ENCODE assay signal across 22 cellular contexts in the genomic region with DNA sequence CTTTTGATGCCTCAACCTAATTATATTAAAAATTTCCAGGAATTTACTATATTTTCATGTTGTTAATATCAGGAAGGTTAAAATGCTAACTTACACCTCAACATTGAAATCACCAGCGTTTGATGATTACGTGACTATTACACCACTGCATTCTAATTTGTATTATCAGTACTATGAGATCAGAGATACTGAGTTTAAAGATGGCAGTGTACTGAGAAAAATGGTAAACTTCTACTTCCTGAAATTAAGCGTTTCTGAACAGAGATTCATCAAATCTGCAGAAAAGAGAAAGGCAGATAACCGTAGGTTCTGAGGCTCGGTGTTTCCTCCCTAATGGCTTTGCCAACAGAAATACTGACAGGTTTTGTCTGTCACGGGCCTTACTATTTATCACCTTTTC.
DNase-seq lines count a peak whose midpoint lies in the region; ATAC-seq and TF ChIP-seq lines count a peak whose summit lies in the region.
"Had no signal": no experiment of that assay in that cellular context is flagged by ENCODE, and none has a peak within 500 bp of the region (broad histone marks: within the 10 kb centered on the region; RNA-seq: fewer than 3 reads in every experiment).

No MANE protein-coding gene starts in this region.

- H2BK12ac ChIP-seq in mesenchymal stem cell (ENCODE audit: low read length in 2 of 2) = no peak overlapping the region

- 86% methylated on average over 3 of the region's 6 CpGs for WGBS in mesenchymal stem cell

- no peak overlapping the region for H3K27ac ChIP-seq in PC-9
- H3K27ac ChIP-seq in mesenchymal stem cell (ENCODE audit: low read length, poor library complexity, severe bottlenecking) = no peak overlapping the region

- H4K20me1 ChIP-seq in PC-9 (ENCODE audit: insufficient read depth) = no peaks in the 10 kb centered on the region

- H3K4me3 Mint-ChIP-seq in activated CD4-positive, alpha-beta T cell treated with anti-CD3 and anti-CD28 coated beads for 36 hours = no peak overlapping the region
- peak overlapping the region; percentile 43 for H3K4me3 Mint-ChIP-seq in activated T-helper 2 cell treated with anti-CD3 and anti-CD28 coated beads, Interferon-gamma antibody, Interleukin-2, Interleukin-4, amounts not matched to agents 10 μg/mL and 5 μg/mL and 100 μg/mL, durations not matched to agents 14 hours and 24 hours and 36 hours (ENCODE audit: low read depth)
- H3K4me3 Mint-ChIP-seq in natural killer cell treated with Interleukin-12 subunit alpha and Interleukin-12 subunit beta and Interleukin-15 and Interleukin-18, amount 100 ng/mL, for 72 hours = no peak overlapping the region
- H3K4me3 Mint-ChIP-seq: stimulated activated memory B cell treated with anti-CD40 and anti-IgM and Interleukin-4, amounts not matched to agents 10 μg/mL and 1 μg/mL and 100 μg/mL, for 72 hours had no signal

- no peaks in the 10 kb centered on the region for H3K79me2 ChIP-seq in PC-9 (ENCODE audit: low read depth)

- no peaks in the 10 kb centered on the region for H3K27me3 ChIP-seq in PC-9 (ENCODE audit: insufficient read depth, low read depth)
- H3K27me3 ChIP-seq in mesenchymal stem cell (ENCODE audit: control insufficient read depth in 1 of 2, insufficient read depth in 1 of 2, low read length in 2 of 2) = no peaks in the 10 kb centered on the region
- H3K27me3 ChIP-seq: sigmoid colon, transverse colon had no signal

- no peak overlapping the region for H2AK5ac ChIP-seq in mesenchymal stem cell (ENCODE audit: low read length, severe bottlenecking)

- no peak overlapping the region for H2BK120ac ChIP-seq in mesenchymal stem cell (ENCODE audit: low read depth, low read length)

- H3K27me3 Mint-ChIP-seq in activated CD4-positive, alpha-beta T cell treated with anti-CD3 and anti-CD28 coated beads for 36 hours = no peaks in the 10 kb centered on the region
- no peaks in the 10 kb centered on the region for H3K27me3 Mint-ChIP-seq in activated T-helper 2 cell treated with anti-CD3 and anti-CD28 coated beads, Interferon-gamma antibody, Interleukin-2, Interleukin-4, amounts not matched to agents 10 μg/mL and 5 μg/mL and 100 μg/mL, durations not matched to agents 14 hours and 24 hours and 36 hours (ENCODE audit: low read depth)
- H3K27me3 Mint-ChIP-seq in natural killer cell treated with Interleukin-12 subunit alpha and Interleukin-12 subunit beta and Interleukin-15 and Interleukin-18, amount 100 ng/mL, for 72 hours = no peaks in the 10 kb centered on the region
- H3K27me3 Mint-ChIP-seq: stimulated activated memory B cell treated with anti-CD40 and anti-IgM and Interleukin-4, amounts not matched to agents 10 μg/mL and 1 μg/mL and 100 μg/mL, for 72 hours had no signal

- no peak overlapping the region for H3K18ac ChIP-seq in mesenchymal stem cell (ENCODE audit: low read depth in 1 of 2, low read length in 2 of 2)

- H3K4me2 ChIP-seq in PC-9 (no peak overlapping the region), mesenchymal stem cell (ENCODE audit: low read length, poor library complexity, severe bottlenecking) (no peak overlapping the region)

- H3K36me3 ChIP-seq in PC-9 (ENCODE audit: low read depth) (no peaks in the 10 kb centered on the region), mesenchymal stem cell (ENCODE audit: control insufficient read depth in 1 of 2, insufficient read depth in 2 of 2, low read depth in 1 of 2, low read length in 2 of 2) (peaks cover 18 to 30% of the 10 kb centered on the region in 2 experiments)
- H3K36me3 ChIP-seq: transverse colon had no signal

- BruUV-seq in PC-9 (replicated peaks; lab: Mats Ljungman, UMichigan) = no TSS peak

- CTCF ChIA-PET in activated CD4-positive, alpha-beta T cell treated with anti-CD3 and anti-CD28 coated beads for 36 hours (lab: Charles Lee) = no interaction called here
- CTCF ChIA-PET in PC-9 (lab: Charles Lee) = no interaction called here

- H3K79me1 ChIP-seq in mesenchymal stem cell (replicated peaks; ENCODE audit: low read length, poor library complexity, severe bottlenecking) = peaks cover 12% of the 10 kb centered on the region

- intact Hi-C loops in activated CD4-positive, alpha-beta T cell treated with anti-CD3 and anti-CD28 coated beads for 36 hours (cut with DNase I, micrococcal nuclease) = loop anchor here (5.0 to 10.0 kb wide), 2 partner anchors 57 to 1265 kb away; partner anchors contain the start of gene POLG (in 1 of the 2)
- intact Hi-C loops in activated T-helper 2 cell treated with anti-CD3 and anti-CD28 coated beads, Interferon-gamma antibody, Interleukin-2, Interleukin-4, amounts not matched to agents 10 μg/mL and 5 μg/mL and 100 μg/mL, durations not matched to agents 14 hours and 24 hours and 36 hours (cut with micrococcal nuclease) = no loop called here
- intact Hi-C loops in PC-9 (cut with micrococcal nuclease; ENCODE audit: unreplicated experiment) = no loop called here

- no peak overlapping the region for H4K8ac ChIP-seq in mesenchymal stem cell (ENCODE audit: low read length)

- H3K14ac ChIP-seq in mesenchymal stem cell (ENCODE audit: low read length in 2 of 2) = no peak overlapping the region

- H3K9me3 Mint-ChIP-seq in activated CD4-positive, alpha-beta T cell treated with anti-CD3 and anti-CD28 coated beads for 36 hours (ENCODE audit: low read depth) = no peaks in the 10 kb centered on the region
- H3K9me3 Mint-ChIP-seq in activated T-helper 2 cell treated with anti-CD3 and anti-CD28 coated beads, Interferon-gamma antibody, Interleukin-2, Interleukin-4, amounts not matched to agents 10 μg/mL and 5 μg/mL and 100 μg/mL, durations not matched to agents 14 hours and 24 hours and 36 hours = no peaks in the 10 kb centered on the region
- no peaks in the 10 kb centered on the region for H3K9me3 Mint-ChIP-seq in natural killer cell treated with Interleukin-12 subunit alpha and Interleukin-12 subunit beta and Interleukin-15 and Interleukin-18, amount 100 ng/mL, for 72 hours
- H3K9me3 Mint-ChIP-seq: stimulated activated memory B cell treated with anti-CD40 and anti-IgM and Interleukin-4, amounts not matched to agents 10 μg/mL and 1 μg/mL and 100 μg/mL, for 72 hours had no signal

- H3F3A ChIP-seq in PC-9 (ENCODE audit: insufficient read depth, low read depth) = no peaks in the 10 kb centered on the region

- no peak for ATAC-seq in activated CD4-positive, alpha-beta T cell treated with anti-CD3 and anti-CD28 coated beads for 36 hours
- ATAC-seq in natural killer cell treated with Interleukin-12 subunit alpha and Interleukin-12 subunit beta and Interleukin-15 and Interleukin-18, amount 100 ng/mL, for 72 hours = no peak
- ATAC-seq: stimulated activated memory B cell treated with anti-CD40 and anti-IgM and Interleukin-4, amounts not matched to agents 10 μg/mL and 1 μg/mL and 100 μg/mL, for 72 hours had no signal

- H3K4me1 ChIP-seq in PC-9 (replicated peaks; ENCODE audit: insufficient read depth) = no peaks in the 10 kb centered on the region
- H3K4me1 ChIP-seq in mesenchymal stem cell (ENCODE audit: control insufficient read depth, insufficient read depth, low read depth, low read length) = no peaks in the 10 kb centered on the region

- no peak overlapping the region for H3K23ac ChIP-seq in mesenchymal stem cell (ENCODE audit: low read length in 2 of 2)

- no peak overlapping the region for H3K9ac ChIP-seq in mesenchymal stem cell (ENCODE audit: low read length)

- POLR2A ChIA-PET in activated CD4-positive, alpha-beta T cell treated with anti-CD3 and anti-CD28 coated beads for 36 hours (lab: Charles Lee) = no interaction called here
- POLR2A ChIA-PET in PC-9 (lab: Charles Lee; ENCODE audit: unreplicated experiment) = no interaction called here

- H3K9me3 ChIP-seq in PC-9 (ENCODE audit: insufficient read depth, low read depth) = no peaks in the 10 kb centered on the region
- no peaks in the 10 kb centered on the region for H3K9me3 ChIP-seq in mesenchymal stem cell (ENCODE audit: control insufficient read depth, low read length)
- H3K9me3 ChIP-seq: sigmoid colon, transverse colon had no signal

- TF ChIP-seq CTCF in PC-9 (conservative IDR thresholded peaks at IDR 0.05) = no peak

- peaks cover 67% of the 10 kb centered on the region for H3K4me1 Mint-ChIP-seq in activated CD4-positive, alpha-beta T cell treated with anti-CD3 and anti-CD28 coated beads for 36 hours
- H3K4me1 Mint-ChIP-seq in activated T-helper 2 cell treated with anti-CD3 and anti-CD28 coated beads, Interferon-gamma antibody, Interleukin-2, Interleukin-4, amounts not matched to agents 10 μg/mL and 5 μg/mL and 100 μg/mL, durations not matched to agents 14 hours and 24 hours and 36 hours (ENCODE audit: low read depth) = peaks cover 78% of the 10 kb centered on the region
- H3K4me1 Mint-ChIP-seq in natural killer cell treated with Interleukin-12 subunit alpha and Interleukin-12 subunit beta and Interleukin-15 and Interleukin-18, amount 100 ng/mL, for 72 hours (ENCODE audit: low read depth in 2 of 2) = peaks cover 36 to 55% of the 10 kb centered on the region in 2 donors

- no peak overlapping the region for H2AFZ ChIP-seq in PC-9
- H2AFZ ChIP-seq in mesenchymal stem cell (ENCODE audit: low read depth, low read length) = no peak overlapping the region

- no peak for DNase-seq in activated CD4-positive, alpha-beta T cell treated with anti-CD3 and anti-CD28 coated beads for 36 hours
- no peak for DNase-seq in activated CD4-positive, alpha-beta T cell treated with anti-CD3 and anti-CD28 coated beads for 4 hours
- DNase-seq in OCI-M1 (lab: John Stamatoyannopoulos, UW) (peak; percentile 49), PC-9 (no peak), AG08395 (ENCODE audit: low spot score) (no peak), mesenchymal stem cell (no peak)
- no peak for DNase-seq in activated T-helper 2 cell treated with anti-CD3 and anti-CD28 coated beads, Interferon-gamma antibody, Interleukin-2, Interleukin-4, amounts not matched to agents 10 μg/mL and 5 μg/mL and 100 μg/mL, durations not matched to agents 14 hours and 24 hours and 36 hours (ENCODE audit: low spot score)
- DNase-seq in natural killer cell treated with Interleukin-12 subunit alpha and Interleukin-12 subunit beta and Interleukin-15 and Interleukin-18, amount 100 ng/mL, for 72 hours (ENCODE audit: low spot score) = no peak
- DNase-seq: 8988T, amniotic stem cell, dermis blood vessel endothelial cell, DMS153, foreskin melanocyte, GF-D8, H7, hypothalamus, NCI-H1105 treated with DMSO at 0.1 percent for 48 hours, NCI-H526, sigmoid colon, transverse colon had no signal

- H3K4ac ChIP-seq in mesenchymal stem cell (ENCODE audit: low read depth in 1 of 2, low read length in 2 of 2) = no peak overlapping the region

- no peak overlapping the region for H4K91ac ChIP-seq in mesenchymal stem cell (ENCODE audit: low read length)

- peak overlapping the region; percentile 79 for H3K27ac Mint-ChIP-seq in activated CD4-positive, alpha-beta T cell treated with anti-CD3 and anti-CD28 coated beads for 36 hours
- H3K27ac Mint-ChIP-seq in activated T-helper 2 cell treated with anti-CD3 and anti-CD28 coated beads, Interferon-gamma antibody, Interleukin-2, Interleukin-4, amounts not matched to agents 10 μg/mL and 5 μg/mL and 100 μg/mL, durations not matched to agents 14 hours and 24 hours and 36 hours = peak overlapping the region; percentile 90
- H3K27ac Mint-ChIP-seq in natural killer cell treated with Interleukin-12 subunit alpha and Interleukin-12 subunit beta and Interleukin-15 and Interleukin-18, amount 100 ng/mL, for 72 hours = peak overlapping the region; percentile 89 to 97

- H2BK15ac ChIP-seq in mesenchymal stem cell (ENCODE audit: low read depth, poor library complexity, severe bottlenecking) = no peak overlapping the region

- H3K36me3 Mint-ChIP-seq in activated CD4-positive, alpha-beta T cell treated with anti-CD3 and anti-CD28 coated beads for 36 hours (ENCODE audit: low read depth) = peaks cover 34% of the 10 kb centered on the region
- peaks cover 79% of the 10 kb centered on the region for H3K36me3 Mint-ChIP-seq in activated T-helper 2 cell treated with anti-CD3 and anti-CD28 coated beads, Interferon-gamma antibody, Interleukin-2, Interleukin-4, amounts not matched to agents 10 μg/mL and 5 μg/mL and 100 μg/mL, durations not matched to agents 14 hours and 24 hours and 36 hours (ENCODE audit: low read depth)
- H3K36me3 Mint-ChIP-seq in natural killer cell treated with Interleukin-12 subunit alpha and Interleukin-12 subunit beta and Interleukin-15 and Interleukin-18, amount 100 ng/mL, for 72 hours = no peaks in the 10 kb centered on the region

- H3K4me3 ChIP-seq in PC-9 = no peak overlapping the region
- H3K4me3 ChIP-seq in mesenchymal stem cell (ENCODE audit: insufficient read depth in 1 of 2, low read depth in 1 of 2, low read length in 2 of 2) = no peak overlapping the region
- H3K4me3 ChIP-seq: lung, sigmoid colon, transverse colon had no signal

- no peak overlapping the region for H2BK5ac ChIP-seq in mesenchymal stem cell (ENCODE audit: low read depth, low read length, poor library complexity, severe bottlenecking)

- H3K9me2 ChIP-seq in PC-9 (ENCODE audit: insufficient read depth) = no peaks in the 10 kb centered on the region

Comparison
In these comparisons a context has a peak if more than half of its experiments do, and no peak if none do; other contexts are left out.
1. intact Hi-C loops: an anchor here in activated CD4-positive, alpha-beta T cell treated with anti-CD3 and anti-CD28 coated beads for 36 hours (5.0 to 10.0 kb wide); none called in activated T-helper 2 cell treated with anti-CD3 and anti-CD28 coated beads, Interferon-gamma antibody, Interleukin-2, Interleukin-4, amounts not matched to agents 10 μg/mL and 5 μg/mL and 100 μg/mL, durations not matched to agents 14 hours and 24 hours and 36 hours and PC-9.